ENCODE assay signal across 8 cellular contexts in the genomic region with DNA sequence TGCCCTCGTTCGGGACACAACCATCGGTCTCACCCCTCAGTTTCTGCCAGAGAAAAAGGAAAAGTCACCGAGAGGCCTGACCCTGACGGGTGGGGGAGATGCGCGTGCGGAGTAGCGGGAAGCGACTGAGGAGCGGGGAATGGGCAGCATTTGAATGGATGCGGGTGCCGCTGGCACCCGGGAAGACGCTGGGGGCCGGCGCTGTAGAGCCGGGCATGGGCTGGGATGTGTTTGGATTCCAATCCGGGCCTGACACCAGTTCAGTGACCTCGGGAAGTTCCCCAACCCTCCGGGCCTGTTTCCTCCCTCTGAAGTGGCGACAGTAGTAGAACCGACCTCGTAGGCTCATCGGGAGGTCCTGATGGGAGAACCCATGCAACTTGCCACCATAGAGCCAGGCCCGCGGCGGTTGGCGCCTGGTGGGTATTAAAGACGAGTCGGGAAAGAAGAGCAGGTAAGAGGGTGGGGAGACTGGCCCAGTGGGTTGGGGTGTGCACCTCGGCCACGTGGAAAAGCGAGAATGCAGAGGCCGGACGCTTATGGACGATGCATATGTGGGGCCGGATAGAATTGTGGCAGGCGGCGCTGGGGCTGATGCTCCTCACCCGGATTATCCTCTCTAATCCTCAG. TPM values are rescaled to one million over a fixed set of nuclear protein-coding genes. Genes with fewer than 3 reads are reported as not detected.
DNase-seq lines count a peak whose midpoint lies in the region; ATAC-seq and TF ChIP-seq lines count a peak whose summit lies in the region.

No MANE protein-coding gene starts in this region.

- H3K4me1 Mint-ChIP-seq in CD14-positive monocyte, result peaks cover 54% of the 10 kb centered on the region
- H3K4me1 Mint-ChIP-seq in activated naive CD4-positive, alpha-beta T cell treated with anti-CD3 and anti-CD28 coated beads, Interleukin-2, amount 10 ng/mL, durations not matched to agents 7 days and 5 days, result peaks cover 68% of the 10 kb centered on the region

- no peaks in the 10 kb centered on the region for H3K9me3 ChIP-seq in left ventricle myocardium inferior (replicated peaks)

- peaks cover 0 to 2% (median 0%) of the 10 kb centered on the region in 3 donors for H3K27me3 Mint-ChIP-seq in CD14-positive monocyte (ENCODE audit: low read depth in 3 of 3)
- H3K27me3 Mint-ChIP-seq in activated naive CD4-positive, alpha-beta T cell treated with anti-CD3 and anti-CD28 coated beads, Interleukin-2, amount 10 ng/mL, durations not matched to agents 7 days and 5 days, result no peaks in the 10 kb centered on the region

- peak overlapping the region; percentile 97 to 100 for H3K4me3 Mint-ChIP-seq in CD14-positive monocyte
- H3K4me3 Mint-ChIP-seq in activated naive CD4-positive, alpha-beta T cell treated with anti-CD3 and anti-CD28 coated beads, Interleukin-2, amount 10 ng/mL, durations not matched to agents 7 days and 5 days, result peak overlapping the region; percentile 75

- ATAC-seq in GM21619 (IDR thresholded peaks at IDR 0.05; ENCODE audit: unreplicated experiment) (peak; percentile 5), sciatic nerve (peak; percentile 22)

- H3K4me3 ChIP-seq in left ventricle myocardium inferior, result peak overlapping the region; percentile 89

- no peaks in the 10 kb centered on the region for H3K9me3 Mint-ChIP-seq in CD14-positive monocyte
- no peaks in the 10 kb centered on the region for H3K9me3 Mint-ChIP-seq in activated naive CD4-positive, alpha-beta T cell treated with anti-CD3 and anti-CD28 coated beads, Interleukin-2, amount 10 ng/mL, durations not matched to agents 7 days and 5 days

- TF ChIP-seq CTCF in CD14-positive monocyte (IDR thresholded peaks at IDR 0.05) (no peak), left ventricle myocardium inferior (IDR thresholded peaks at IDR 0.05; ENCODE audit: borderline replicate concordance) (no peak), GM10248 (IDR thresholded peaks at IDR 0.05; ENCODE audit: control extremely low read depth, extremely low read depth, low read depth, missing control alignments) (no peak)

- H3K27ac Mint-ChIP-seq in CD14-positive monocyte, result peak overlapping the region; percentile 90 to 98 (median 96)
- H3K27ac Mint-ChIP-seq in activated naive CD4-positive, alpha-beta T cell treated with anti-CD3 and anti-CD28 coated beads, Interleukin-2, amount 10 ng/mL, durations not matched to agents 7 days and 5 days, result peak overlapping the region; percentile 100

- peaks cover 12 to 16% of the 10 kb centered on the region in 2 donors for H3K36me3 Mint-ChIP-seq in CD14-positive monocyte
- H3K36me3 Mint-ChIP-seq in activated naive CD4-positive, alpha-beta T cell treated with anti-CD3 and anti-CD28 coated beads, Interleukin-2, amount 10 ng/mL, durations not matched to agents 7 days and 5 days, result peaks cover 39% of the 10 kb centered on the region

- DNase-seq in CD14-positive monocyte (ENCODE audit: low spot score), result peak; percentile 49
- peak; percentile 63 for DNase-seq in NAMALWA (ENCODE audit: low spot score)
- DNase-seq in activated naive CD4-positive, alpha-beta T cell treated with anti-CD3 and anti-CD28 coated beads, Interleukin-2, amount 10 ng/mL, durations not matched to agents 7 days and 5 days, result peak; percentile 60
- no peak for DNase-seq in left ventricle myocardium inferior
- DNase-seq in sciatic nerve (ENCODE audit: low spot score), result peak; percentile 67
- DNase-seq in HuH-7 (ENCODE audit: low spot score), result no peak
- no peak for DNase-seq in GM10248 (ENCODE audit: extremely low spot score)

- POLR2A ChIA-PET in GM10248 (lab: Yijun Ruan, JAX), result interaction anchor here (0.6 to 1.5 kb wide), 13 partner anchors 10 to 1159 kb away, joined by 3 to 9 read pairs (median 4); partner anchors contain the start of gene LRIG2

- intact Hi-C loops in CD14-positive monocyte (cut with micrococcal nuclease) (loop anchor here (10.0 kb wide), 3 partner anchors 88 to 242 kb away; partner anchors contain the start of genes LRIG2 (in 1 of the 2) and PPM1J (in 1 of the 2)), left ventricle myocardium inferior (cut with micrococcal nuclease) (loop anchor here (10.0 kb wide), 1 partner anchor 88 kb away; no protein-coding TSS in a partner anchor), sciatic nerve (cut with DNase I) (no loop called here)

- peaks cover 12% of the 10 kb centered on the region for H3K36me3 ChIP-seq in left ventricle myocardium inferior

- H3K27me3 ChIP-seq in left ventricle myocardium inferior (ENCODE audit: low read depth), result no peaks in the 10 kb centered on the region

- peaks cover 91% of the 10 kb centered on the region for H3K4me1 ChIP-seq in left ventricle myocardium inferior

- CTCF ChIA-PET in activated naive CD4-positive, alpha-beta T cell treated with anti-CD3 and anti-CD28 coated beads, Interleukin-2, amount 10 ng/mL, durations not matched to agents 7 days and 5 days (lab: Charles Lee), result interaction anchor here (0.9 to 1.2 kb wide), 2 partner anchors 75 to 116 kb away, joined by 4 to 7 read pairs; partner anchors contain the start of gene LRIG2
- CTCF ChIA-PET in GM10248 (lab: Yijun Ruan, JAX), result interaction anchor here (0.7 to 2.2 kb wide), 12 partner anchors 9 to 241 kb away, joined by 3 to 11 read pairs (median 3); partner anchors contain the start of genes LRIG2 and PPM1J

- H3K27ac ChIP-seq in left ventricle myocardium inferior (replicated peaks), result peak overlapping the region; percentile 98

RNA-seq across cellular contexts. Expression of gene SLC16A1, which starts 0.6 kb away (rescaled TPM):
- polyA plus RNA-seq in CD14-positive monocyte, result 10 to 100 TPM; 10.3 to 13.1 TPM
- total RNA-seq in left ventricle myocardium inferior, result 154 TPM
- 17.4 TPM for total RNA-seq in sciatic nerve

Comparison
In these comparisons a context has a peak if more than half of its experiments do, and no peak if none do; other contexts are left out.
1. DNase-seq: peak in CD14-positive monocyte (single experiment), NAMALWA (single experiment), activated naive CD4-positive, alpha-beta T cell treated with anti-CD3 and anti-CD28 coated beads, Interleukin-2, amount 10 ng/mL, durations not matched to agents 7 days and 5 days (single experiment) and sciatic nerve (single experiment); none in left ventricle myocardium inferior (single experiment), HuH-7 (single experiment) and GM10248 (single experiment).